In genomic region chr3:188416041-188416440, GRCh38 we compare ENCODE assay signal across 16 cellular contexts.
DNase-seq lines count a peak whose midpoint lies in the region; ATAC-seq and TF ChIP-seq lines count a peak whose summit lies in the region.
"Had no signal": no experiment of that assay in that cellular context is flagged by ENCODE, and none has a peak within 500 bp of the region (broad histone marks: within the 10 kb centered on the region; RNA-seq: fewer than 3 reads in every experiment).

No MANE protein-coding gene starts in this region.

- no peaks in the 10 kb centered on the region for H3K9me3 Mint-ChIP-seq in activated T-helper 2 cell treated with anti-CD3 and anti-CD28 coated beads, Interferon-gamma antibody, Interleukin-2, Interleukin-4, amounts not matched to agents 10 μg/mL and 5 μg/mL and 100 μg/mL, durations not matched to agents 14 hours and 24 hours and 36 hours
- H3K9me3 Mint-ChIP-seq: CD14-positive monocyte; CD8-positive, alpha-beta T cell; H9 had no signal

- TF ChIP-seq POLR2A in erythroblast (IDR thresholded peaks at IDR 0.05; ENCODE audit: low read length), result no peak

- H3K9me3 ChIP-seq in left ventricle myocardium inferior (replicated peaks), result peaks cover 14% of the 10 kb centered on the region

- no peak overlapping the region for H3K4me3 Mint-ChIP-seq in activated T-helper 2 cell treated with anti-CD3 and anti-CD28 coated beads, Interferon-gamma antibody, Interleukin-2, Interleukin-4, amounts not matched to agents 10 μg/mL and 5 μg/mL and 100 μg/mL, durations not matched to agents 14 hours and 24 hours and 36 hours (ENCODE audit: low read depth)
- H3K4me3 Mint-ChIP-seq: CD14-positive monocyte; CD8-positive, alpha-beta T cell; H9 had no signal

- no peaks in the 10 kb centered on the region for H3K36me3 Mint-ChIP-seq in activated T-helper 2 cell treated with anti-CD3 and anti-CD28 coated beads, Interferon-gamma antibody, Interleukin-2, Interleukin-4, amounts not matched to agents 10 μg/mL and 5 μg/mL and 100 μg/mL, durations not matched to agents 14 hours and 24 hours and 36 hours (ENCODE audit: low read depth)
- H3K36me3 Mint-ChIP-seq: CD8-positive, alpha-beta T cell had no signal

- H3K27me3 ChIP-seq in left ventricle myocardium inferior (ENCODE audit: low read depth), result no peaks in the 10 kb centered on the region

- ATAC-seq in SK-N-SH treated with all-trans-retinoic acid at 6 μM for 48 hours, result peak; percentile 17; the same call in 1 of the 3 replicates
- ATAC-seq: CD8-positive, alpha-beta T cell; K562 had no signal

- DNase-seq in AG04449 (ENCODE audit: low read depth, low spot score) (peak; percentile 62), ELR (ENCODE audit: low read depth) (peak; percentile 34), fibroblast of peridontal ligament (ENCODE audit: extremely low read depth) (peak; percentile 50), erythroblast (lab: John Stamatoyannopoulos, UW) (no peak), left ventricle myocardium inferior (no peak), posterior cingulate gyrus (no peak)
- no peak for DNase-seq in activated T-helper 2 cell treated with anti-CD3 and anti-CD28 coated beads, Interferon-gamma antibody, Interleukin-2, Interleukin-4, amounts not matched to agents 10 μg/mL and 5 μg/mL and 100 μg/mL, durations not matched to agents 14 hours and 24 hours and 36 hours (ENCODE audit: low spot score)
- DNase-seq: CD8-positive, alpha-beta T cell; COR-L47; DMS153; DMS79 treated with DMSO at 0.1 percent for 48 hours; GOT3; H9 had no signal

- POLR2A ChIA-PET in AG04449 (lab: Yijun Ruan, JAX), result no interaction called here

- H3K27ac Mint-ChIP-seq in activated T-helper 2 cell treated with anti-CD3 and anti-CD28 coated beads, Interferon-gamma antibody, Interleukin-2, Interleukin-4, amounts not matched to agents 10 μg/mL and 5 μg/mL and 100 μg/mL, durations not matched to agents 14 hours and 24 hours and 36 hours, result no peak overlapping the region
- H3K27ac Mint-ChIP-seq: CD8-positive, alpha-beta T cell; H9 had no signal

- CTCF ChIA-PET in AG04449 (lab: Yijun Ruan, JAX), result interaction anchor here (0.7 to 3.5 kb wide), 4 partner anchors 27 to 676 kb away, joined by 3 to 13 read pairs (median 4); no protein-coding TSS in a partner anchor

- H3K4me1 ChIP-seq in left ventricle myocardium inferior, result peaks cover 15% of the 10 kb centered on the region

- H3K27ac ChIP-seq in left ventricle myocardium inferior (replicated peaks), result no peak overlapping the region

- no peaks in the 10 kb centered on the region for H3K27me3 Mint-ChIP-seq in activated T-helper 2 cell treated with anti-CD3 and anti-CD28 coated beads, Interferon-gamma antibody, Interleukin-2, Interleukin-4, amounts not matched to agents 10 μg/mL and 5 μg/mL and 100 μg/mL, durations not matched to agents 14 hours and 24 hours and 36 hours (ENCODE audit: low read depth)

- intact Hi-C loops in left ventricle myocardium inferior (cut with micrococcal nuclease), result no loop called here
- intact Hi-C loops in posterior cingulate gyrus (cut with DNase I), result no loop called here
- intact Hi-C loops in activated T-helper 2 cell treated with anti-CD3 and anti-CD28 coated beads, Interferon-gamma antibody, Interleukin-2, Interleukin-4, amounts not matched to agents 10 μg/mL and 5 μg/mL and 100 μg/mL, durations not matched to agents 14 hours and 24 hours and 36 hours (cut with micrococcal nuclease), result no loop called here

- peaks cover 20% of the 10 kb centered on the region for H3K4me1 Mint-ChIP-seq in activated T-helper 2 cell treated with anti-CD3 and anti-CD28 coated beads, Interferon-gamma antibody, Interleukin-2, Interleukin-4, amounts not matched to agents 10 μg/mL and 5 μg/mL and 100 μg/mL, durations not matched to agents 14 hours and 24 hours and 36 hours (ENCODE audit: low read depth)
- H3K4me1 Mint-ChIP-seq: H9 had no signal

- no peaks in the 10 kb centered on the region for H3K36me3 ChIP-seq in left ventricle myocardium inferior

- no peak overlapping the region for H3K4me3 ChIP-seq in AG04449 (ENCODE audit: low read depth, low read length)
- H3K4me3 ChIP-seq in left ventricle myocardium inferior, result no peak overlapping the region
- H3K4me3 ChIP-seq: K562 had no signal

- no peak for TF ChIP-seq CTCF in AG04449 (IDR thresholded peaks at IDR 0.05; ENCODE audit: insufficient read depth, low read length, missing control alignments)
- TF ChIP-seq CTCF in left ventricle myocardium inferior (IDR thresholded peaks at IDR 0.05; ENCODE audit: borderline replicate concordance), result no peak

TF ChIP-seq in SK-N-SH treated with all-trans-retinoic acid at 6 μM for 48 hours, 23 proteins besides CTCF, POLR2A, EP300 and RAD21:
- TF ChIP-seq BACH2 (CRISPR knock-in tag; IDR thresholded peaks at IDR 0.05; ENCODE audit: borderline replicate concordance) (no peak), RARB (CRISPR knock-in tag; IDR thresholded peaks at IDR 0.05) (no peak), ESRRG (CRISPR knock-in tag; IDR thresholded peaks at IDR 0.05) (no peak), ZFP30 (CRISPR knock-in tag; IDR thresholded peaks at IDR 0.05) (no peak), ISL1 (CRISPR knock-in tag; IDR thresholded peaks at IDR 0.05) (no peak), ZFP3 (CRISPR knock-in tag; IDR thresholded peaks at IDR 0.05) (no peak), CSRNP3 (CRISPR knock-in tag; IDR thresholded peaks at IDR 0.05) (no peak), ZNF70 (CRISPR knock-in tag; IDR thresholded peaks at IDR 0.05) (no peak)

Comparison
In these comparisons a context has a peak if more than half of its experiments do, and no peak if none do; other contexts are left out.
1. DNase-seq: peak in AG04449 (single experiment), ELR (single experiment) and fibroblast of peridontal ligament (single experiment); none in erythroblast (0 of 2), left ventricle myocardium inferior (single experiment), posterior cingulate gyrus (0 of 10) and activated T-helper 2 cell treated with anti-CD3 and anti-CD28 coated beads, Interferon-gamma antibody, Interleukin-2, Interleukin-4, amounts not matched to agents 10 μg/mL and 5 μg/mL and 100 μg/mL, durations not matched to agents 14 hours and 24 hours and 36 hours (single experiment).